In genomic region chr22:49850021-49850911, GRCh38 we compare ENCODE assay signal across 12 cellular contexts. TPM values are rescaled to one million over a fixed set of nuclear protein-coding genes. Genes with fewer than 3 reads are reported as not detected.
DNase-seq lines count a peak whose midpoint lies in the region; ATAC-seq and TF ChIP-seq lines count a peak whose summit lies in the region.
"Had no signal": no experiment of that assay in that cellular context is flagged by ENCODE, and none has a peak within 500 bp of the region (broad histone marks: within the 10 kb centered on the region; RNA-seq: fewer than 3 reads in every experiment).

No MANE protein-coding gene starts in this region.

- H3K4me1 ChIP-seq in Loucy (ENCODE audit: insufficient read depth, low read length, poor library complexity, severe bottlenecking) (peaks cover 51% of the 10 kb centered on the region), hepatocyte (ENCODE audit: insufficient read depth) (peaks cover 24% of the 10 kb centered on the region), psoas muscle (peaks cover 12% of the 10 kb centered on the region), MM.1S (ENCODE audit: low read length) (peaks cover 7% of the 10 kb centered on the region; the same call in 1 of the 2 replicates)

- intact Hi-C loops in activated CD4-positive, alpha-beta T cell treated with anti-CD3 and anti-CD28 coated beads, Interleukin-2, amount 10 ng/mL, durations not matched to agents 24 days and 14 days (cut with micrococcal nuclease): loop anchor here (5.0 kb wide), 1 partner anchor 112 kb away; the partner anchor contains the start of gene PIM3
- intact Hi-C loops in psoas muscle (cut with DNase I): loop anchor here in 1 of 2 donors (10.0 kb wide), 1 partner anchor 65 kb away; the partner anchor contains the start of genes ALG12 and CRELD2

- H3K9me3 ChIP-seq in Loucy (ENCODE audit: insufficient read depth, low read depth, low read length) (no peaks in the 10 kb centered on the region), hepatocyte (ENCODE audit: low read depth) (no peaks in the 10 kb centered on the region), psoas muscle (no peaks in the 10 kb centered on the region), MM.1S (replicated peaks; ENCODE audit: insufficient read depth, low read length) (no peaks in the 10 kb centered on the region)
- H3K9me3 ChIP-seq: A549 had no signal

- H3K9me3 Mint-ChIP-seq in activated CD4-positive, alpha-beta T cell treated with anti-CD3 and anti-CD28 coated beads, Interleukin-2, amount 10 ng/mL, durations not matched to agents 24 days and 14 days: no peaks in the 10 kb centered on the region

- no peak overlapping the region for H3K27ac Mint-ChIP-seq in activated CD4-positive, alpha-beta T cell treated with anti-CD3 and anti-CD28 coated beads, Interleukin-2, amount 10 ng/mL, durations not matched to agents 24 days and 14 days

- H3F3A ChIP-seq in Loucy (ENCODE audit: low read depth): peaks cover 9% of the 10 kb centered on the region
- H3F3A ChIP-seq in MM.1S (ENCODE audit: insufficient read depth, low read length): peaks cover 8% of the 10 kb centered on the region

- peaks cover 29% of the 10 kb centered on the region for H3K27me3 Mint-ChIP-seq in activated CD4-positive, alpha-beta T cell treated with anti-CD3 and anti-CD28 coated beads, Interleukin-2, amount 10 ng/mL, durations not matched to agents 24 days and 14 days

- 51% methylated on average over 31 of the region's 31 CpGs for WGBS in hepatocyte (ENCODE audit: low lambda C conversion rate, missing lambda C conversion rate)
- 46 to 49% (median 47%) methylated on average over 31 of the region's 31 CpGs for whole genome bisulfite sequencing in psoas muscle, 3 donors

- H3K27ac ChIP-seq in hepatocyte: no peak overlapping the region
- H3K27ac ChIP-seq in psoas muscle: no peak overlapping the region
- H3K27ac ChIP-seq in MM.1S (ENCODE audit: low read length): no peak overlapping the region

- no peak for ATAC-seq in psoas muscle
- ATAC-seq in GM18858 (IDR thresholded peaks at IDR 0.05; ENCODE audit: unreplicated experiment): no peak
- ATAC-seq in GM18511 (IDR thresholded peaks at IDR 0.05; ENCODE audit: unreplicated experiment): no peak
- ATAC-seq: A549, sciatic nerve had no signal

- H3K9me2 ChIP-seq in Loucy (replicated peaks; ENCODE audit: low read depth, low read length) (no peaks in the 10 kb centered on the region), hepatocyte (replicated peaks; ENCODE audit: insufficient read depth) (no peaks in the 10 kb centered on the region), MM.1S (replicated peaks; ENCODE audit: insufficient read depth, low read length) (no peaks in the 10 kb centered on the region)

- H3K4me1 Mint-ChIP-seq in activated CD4-positive, alpha-beta T cell treated with anti-CD3 and anti-CD28 coated beads, Interleukin-2, amount 10 ng/mL, durations not matched to agents 24 days and 14 days: peaks cover 22% of the 10 kb centered on the region

- H3K27me3 ChIP-seq in Loucy (ENCODE audit: insufficient read depth, low read length, poor library complexity, severe bottlenecking) (no peaks in the 10 kb centered on the region), hepatocyte (peaks cover 49% of the 10 kb centered on the region), psoas muscle (ENCODE audit: insufficient read depth in 3 of 3, low read length in 2 of 3) (peaks cover 0 to 34% (median 23%) of the 10 kb centered on the region in 3 donors), MM.1S (replicated peaks; ENCODE audit: insufficient read depth, low read length) (peaks cover 30% of the 10 kb centered on the region)

- H3K36me3 Mint-ChIP-seq in activated CD4-positive, alpha-beta T cell treated with anti-CD3 and anti-CD28 coated beads, Interleukin-2, amount 10 ng/mL, durations not matched to agents 24 days and 14 days (ENCODE audit: low read depth): peaks cover 3% of the 10 kb centered on the region

- H3K36me3 ChIP-seq in Loucy (ENCODE audit: insufficient read depth, low read length) (no peaks in the 10 kb centered on the region), hepatocyte (replicated peaks; ENCODE audit: insufficient read depth, low read depth) (no peaks in the 10 kb centered on the region), psoas muscle (ENCODE audit: insufficient read depth in 1 of 2, low read depth in 1 of 2) (no peaks in the 10 kb centered on the region), MM.1S (replicated peaks; ENCODE audit: insufficient read depth, low read length) (no peaks in the 10 kb centered on the region)

- H3K9ac ChIP-seq in Loucy (ENCODE audit: low read depth, low read length, poor library complexity, severe bottlenecking) (peak overlapping the region; percentile 98), MM.1S (ENCODE audit: low read length) (no peak overlapping the region)

- no peak overlapping the region for H2AFZ ChIP-seq in Loucy (ENCODE audit: low read length)
- peak overlapping the region; percentile 66 for H2AFZ ChIP-seq in hepatocyte
- H2AFZ ChIP-seq in MM.1S (ENCODE audit: low read length): no peak overlapping the region

- H3K79me2 ChIP-seq in Loucy (ENCODE audit: insufficient read depth, low read length) (peaks cover 30% of the 10 kb centered on the region), hepatocyte (peaks cover 12% of the 10 kb centered on the region), MM.1S (ENCODE audit: low read length) (peaks cover 11% of the 10 kb centered on the region)

- H4K20me1 ChIP-seq in Loucy (ENCODE audit: insufficient read depth, low read length, poor library complexity, severe bottlenecking) (peaks cover 11% of the 10 kb centered on the region), hepatocyte (ENCODE audit: insufficient read depth, poor library complexity, severe bottlenecking) (peaks cover 11% of the 10 kb centered on the region), MM.1S (ENCODE audit: insufficient read depth, low read length) (no peaks in the 10 kb centered on the region)

- H3K4me3 ChIP-seq in Loucy (ENCODE audit: low read length, poor library complexity, severe bottlenecking) (no peak overlapping the region), hepatocyte (no peak overlapping the region), psoas muscle (peak overlapping the region; percentile 65), MM.1S (ENCODE audit: low read length) (no peak overlapping the region)

- H3K4me2 ChIP-seq in Loucy (ENCODE audit: low read depth, low read length, poor library complexity, severe bottlenecking): peak overlapping the region; percentile 86
- peak overlapping the region; percentile 98 for H3K4me2 ChIP-seq in hepatocyte
- H3K4me2 ChIP-seq in MM.1S (ENCODE audit: low read depth, low read length): no peak overlapping the region

- H3K4me3 Mint-ChIP-seq in activated CD4-positive, alpha-beta T cell treated with anti-CD3 and anti-CD28 coated beads, Interleukin-2, amount 10 ng/mL, durations not matched to agents 24 days and 14 days: peak overlapping the region; percentile 64

- DNase-seq in activated CD4-positive, alpha-beta T cell treated with anti-CD3 and anti-CD28 coated beads, Interleukin-2, amount 10 ng/mL, durations not matched to agents 24 days and 14 days: peak; percentile 57
- DNase-seq in activated CD4-positive, alpha-beta T cell treated with anti-CD3 and anti-CD28 coated beads, Interleukin-2, amount 50 U/mL, for 1 hour: no peak
- DNase-seq in hepatocyte (ENCODE audit: low spot score) (no peak), psoas muscle (no peak), MM.1S (no peak)
- DNase-seq: DMS79, mammary epithelial cell had no signal

- TF ChIP-seq CTCF in Loucy (conservative IDR thresholded peaks at IDR 0.05; ENCODE audit: low read length) (no peak), hepatocyte (IDR thresholded peaks at IDR 0.05; ENCODE audit: poor library complexity) (no peak), psoas muscle (IDR thresholded peaks at IDR 0.05) (no peak), MM.1S (IDR thresholded peaks at IDR 0.05; ENCODE audit: low read length) (no peak)

RNA-seq across cellular contexts. Expression of gene ZBED4, which starts 3.4 kb away (rescaled TPM):
- 18.2 and 19.8 TPM in 2 replicates for total RNA-seq in activated CD4-positive, alpha-beta T cell treated with anti-CD3 and anti-CD28 coated beads, Interleukin-2, amount 10 ng/mL, durations not matched to agents 24 days and 14 days
- total RNA-seq in hepatocyte: 14.3 and 16.3 TPM in 2 replicates
- 9.7 and 14.9 TPM in 2 replicates for polyA plus RNA-seq in hepatocyte
- total RNA-seq in psoas muscle: 1 to 10 TPM; 5.9 to 9.0 (median 8.3) TPM
- polyA plus RNA-seq in psoas muscle: 10 to 100 TPM in 1 of 3 donors, 1 to 10 TPM in 2; 3.3 to 17.9 (median 7.5) TPM

RNA-seq across cellular contexts. Expression of gene BRD1, which starts 22.6 kb away (rescaled TPM):
- 36.2 and 43.2 TPM in 2 replicates for total RNA-seq in activated CD4-positive, alpha-beta T cell treated with anti-CD3 and anti-CD28 coated beads, Interleukin-2, amount 10 ng/mL, durations not matched to agents 24 days and 14 days
- total RNA-seq in hepatocyte: 20.1 and 25.9 TPM in 2 replicates
- 25.0 and 25.7 TPM in 2 replicates for polyA plus RNA-seq in hepatocyte
- total RNA-seq in psoas muscle: 10 to 100 TPM; 16.9 to 22.9 (median 20.3) TPM
- polyA plus RNA-seq in psoas muscle: 10 to 100 TPM in 2 of 3 donors, 1 to 10 TPM in 1; 7.9 to 12.8 (median 10.1) TPM
